ENCODE assay signal across 1 cellular context in genomic region chr2:65430515-65431416, GRCh38.
TF ChIP-seq lines count a peak whose summit lies in the region.

No MANE protein-coding gene starts in this region.

TF ChIP-seq in HepG2, 621 proteins besides CTCF, POLR2A, EP300 and RAD21 (continued from another document and continues in another):
- peak; percentile 9 for TF ChIP-seq PATZ1 (CRISPR knock-in tag; IDR thresholded peaks at IDR 0.05)
- TF ChIP-seq ZNF607 (CRISPR knock-in tag; IDR thresholded peaks at IDR 0.05; ENCODE audit: borderline replicate concordance), result no peak
- peak; percentile 5; the same call in 1 of the 2 replicates for TF ChIP-seq ZNF773 (CRISPR knock-in tag; IDR thresholded peaks at IDR 0.05; ENCODE audit: borderline replicate concordance)
- TF ChIP-seq ZNF766 (CRISPR knock-in tag; IDR thresholded peaks at IDR 0.05; ENCODE audit: borderline replicate concordance), result peak; percentile 74; the same call in 1 of the 2 replicates
- TF ChIP-seq HNRNPH1 (optimal IDR thresholded peaks at IDR 0.05; ENCODE audit: low read depth, low read length), result no peak
- no peak for TF ChIP-seq ESRRA (CRISPR knock-in tag; IDR thresholded peaks at IDR 0.05; ENCODE audit: low read depth)
- TF ChIP-seq SMARCE1 (IDR thresholded peaks at IDR 0.05; ENCODE audit: borderline replicate concordance), result no peak
- TF ChIP-seq ZNF362 (CRISPR knock-in tag; IDR thresholded peaks at IDR 0.05; ENCODE audit: borderline replicate concordance), result peak; percentile 81; the same call in 1 of the 2 replicates
- TF ChIP-seq ADNP (CRISPR knock-in tag; IDR thresholded peaks at IDR 0.05), result no peak
- TF ChIP-seq NFYB (CRISPR knock-in tag; IDR thresholded peaks at IDR 0.05), result no peak
- 0 out of 2 replicates have a peak, but pooled peaks have one; percentile 44 for TF ChIP-seq ZNF747 (CRISPR knock-in tag; IDR thresholded peaks at IDR 0.05; ENCODE audit: borderline replicate concordance)
- no peak for TF ChIP-seq HOMEZ (CRISPR knock-in tag; IDR thresholded peaks at IDR 0.05; ENCODE audit: low read depth)
- peak; percentile 46 for TF ChIP-seq HDAC2 (CRISPR knock-in tag; IDR thresholded peaks at IDR 0.05)
- TF ChIP-seq ZBTB25 (CRISPR knock-in tag; IDR thresholded peaks at IDR 0.05), result no peak
- TF ChIP-seq CENPBD1 (CRISPR knock-in tag; IDR thresholded peaks at IDR 0.05; ENCODE audit: borderline replicate concordance, low read depth), result no peak
- peak; percentile 50; the same call in 1 of the 2 replicates for TF ChIP-seq CC2D1A (CRISPR knock-in tag; IDR thresholded peaks at IDR 0.05)
- no peak for TF ChIP-seq CREB3 (CRISPR knock-in tag; IDR thresholded peaks at IDR 0.05)
- TF ChIP-seq POLR2AphosphoS5 (IDR thresholded peaks at IDR 0.05; ENCODE audit: low read depth, low read length), result no peak
- TF ChIP-seq PLSCR1 (CRISPR knock-in tag; IDR thresholded peaks at IDR 0.05; ENCODE audit: borderline replicate concordance), result no peak
- no peak for TF ChIP-seq PAWR (CRISPR knock-in tag; IDR thresholded peaks at IDR 0.05; ENCODE audit: borderline replicate concordance)
- TF ChIP-seq ARID5B (CRISPR knock-in tag; IDR thresholded peaks at IDR 0.05), result peak; percentile 9; the same call in 1 of the 2 replicates
- TF ChIP-seq ZXDC (CRISPR knock-in tag; IDR thresholded peaks at IDR 0.05), result 0 out of 2 replicates have a peak, but pooled peaks have one; percentile 36
- no peak for TF ChIP-seq NFATC3 (CRISPR knock-in tag; IDR thresholded peaks at IDR 0.05)
- TF ChIP-seq ISL2 (CRISPR knock-in tag; IDR thresholded peaks at IDR 0.05), result peak; percentile 40; the same call in 1 of the 2 replicates
- no peak for TF ChIP-seq DPF2 (CRISPR knock-in tag; IDR thresholded peaks at IDR 0.05; ENCODE audit: borderline replicate concordance, low read depth)
- TF ChIP-seq BRD4 (CRISPR knock-in tag; IDR thresholded peaks at IDR 0.05), result no peak
- TF ChIP-seq ZNF687 (CRISPR knock-in tag; IDR thresholded peaks at IDR 0.05), result peak; percentile 85
- TF ChIP-seq ZNF746 (CRISPR knock-in tag; IDR thresholded peaks at IDR 0.05), result 0 out of 2 replicates have a peak, but pooled peaks have one; percentile 41
- peak; percentile 66; the same call in 1 of the 2 replicates for TF ChIP-seq KMT2A (CRISPR knock-in tag; IDR thresholded peaks at IDR 0.05)
- no peak for TF ChIP-seq NCOR1 (IDR thresholded peaks at IDR 0.05; ENCODE audit: borderline replicate concordance, low read length)
- no peak for TF ChIP-seq ZNF280D (CRISPR knock-in tag; IDR thresholded peaks at IDR 0.05)
- TF ChIP-seq ZNF569 (CRISPR knock-in tag; IDR thresholded peaks at IDR 0.05; ENCODE audit: borderline replicate concordance), result no peak
- peak in 1 of 2 experiments; percentile 59; a peak in 1 of 4 replicates for TF ChIP-seq KLF16 (CRISPR knock-in tag; IDR thresholded peaks at IDR 0.05)
